29 cellular contexts compared by ENCODE assay signal in genomic region chr22:49439373-49439772, GRCh38.
"Had no signal": no experiment of that assay in that cellular context is flagged by ENCODE, and none has a peak within 500 bp of the region (broad histone marks: within the 10 kb centered on the region; RNA-seq: fewer than 3 reads in every experiment).

No MANE protein-coding gene starts in this region.

- H3K4me3 ChIP-seq: coronary artery, dorsolateral prefrontal cortex, gastroesophageal sphincter, hepatocyte, ovary, prostate gland, sigmoid colon, upper lobe of left lung, vagina had no signal

- ATAC-seq: activated CD4-positive, alpha-beta T cell treated with anti-CD3 and anti-CD28 coated beads for 36 hours; activated T-cell treated with anti-CD3 and anti-CD28 coated beads, Interleukin-2, amount 50 U/mL, for 72 hours; effector memory CD8-positive, alpha-beta T cell; gastroesophageal sphincter; left colon; naive thymus-derived CD8-positive, alpha-beta T cell; stimulated activated effector memory CD8-positive, alpha-beta T cell treated with anti-CD3 and anti-CD28 coated beads, Interleukin-12 subunit alpha, Interleukin-12 subunit beta, amount 100 ng/mL, for 72 hours had no signal

- H3K4me3 Mint-ChIP-seq: activated CD4-positive, alpha-beta T cell treated with anti-CD3 and anti-CD28 coated beads for 36 hours; activated T-cell treated with anti-CD3 and anti-CD28 coated beads, Interleukin-2, amount 50 U/mL, for 72 hours; effector memory CD8-positive, alpha-beta T cell; naive thymus-derived CD8-positive, alpha-beta T cell; stimulated activated effector memory CD8-positive, alpha-beta T cell treated with anti-CD3 and anti-CD28 coated beads, Interleukin-12 subunit alpha, Interleukin-12 subunit beta, amount 100 ng/mL, for 72 hours; stimulated activated naive CD8-positive, alpha-beta T cell treated with anti-CD3 and anti-CD28 coated beads, Interleukin-15, Interleukin-2, amounts not matched to agents 100 ng/mL and 50 ng/mL, for 24 hours; T-helper 2 cell treated with Interferon-gamma antibody and Interleukin-4, amounts not matched to agents 5 μg/mL and 100 μg/mL, for 36 hours had no signal

- H3K27ac ChIP-seq: brain microvascular endothelial cell, coronary artery, dorsolateral prefrontal cortex, gastroesophageal sphincter, hepatocyte, neutrophil, ovary, prostate gland, sigmoid colon, upper lobe of left lung, vagina had no signal

- H3K27ac Mint-ChIP-seq: activated CD4-positive, alpha-beta T cell treated with anti-CD3 and anti-CD28 coated beads for 36 hours; activated T-cell treated with anti-CD3 and anti-CD28 coated beads, Interleukin-2, amount 50 U/mL, for 72 hours; effector memory CD8-positive, alpha-beta T cell; naive thymus-derived CD8-positive, alpha-beta T cell; stimulated activated effector memory CD8-positive, alpha-beta T cell treated with anti-CD3 and anti-CD28 coated beads, Interleukin-12 subunit alpha, Interleukin-12 subunit beta, amount 100 ng/mL, for 72 hours; stimulated activated naive CD8-positive, alpha-beta T cell treated with anti-CD3 and anti-CD28 coated beads, Interleukin-15, Interleukin-2, amounts not matched to agents 100 ng/mL and 50 ng/mL, for 24 hours; T-helper 2 cell treated with Interferon-gamma antibody and Interleukin-4, amounts not matched to agents 5 μg/mL and 100 μg/mL, for 36 hours had no signal

- DNase-seq: activated CD4-positive, alpha-beta T cell treated with anti-CD3 and anti-CD28 coated beads for 36 hours; activated CD4-positive, CD25-positive, alpha-beta regulatory T cell; activated naive CD4-positive, alpha-beta T cell treated with anti-CD3 and anti-CD28 coated beads, Interleukin-2, amount 50 U/mL, for 16 hours; activated T-cell treated with anti-CD3 and anti-CD28 coated beads for 4 hours; activated T-cell treated with anti-CD3 and anti-CD28 coated beads, Interleukin-2, amount 50 U/mL, for 72 hours; amniotic stem cell; brain microvascular endothelial cell; effector memory CD8-positive, alpha-beta T cell; left colon; mammary epithelial cell; naive thymus-derived CD8-positive, alpha-beta T cell; ovary; retina; sigmoid colon; small intestine; stimulated activated CD4-positive, alpha-beta T cell treated with anti-CD3 and anti-CD28 coated beads, Interleukin-4, amount 100 ng/mL, for 24 hours; substantia nigra; T-helper 1 cell; upper lobe of left lung had no signal

- H2AFZ ChIP-seq: hepatocyte had no signal

- H3K9me3 ChIP-seq: neutrophil, ovary, prostate gland, sigmoid colon, vagina had no signal

- H3K4me1 ChIP-seq: gastroesophageal sphincter, prostate gland, sigmoid colon, upper lobe of left lung, vagina had no signal

- H3K4me2 ChIP-seq: hepatocyte had no signal

- H3K27me3 Mint-ChIP-seq: activated CD4-positive, alpha-beta T cell treated with anti-CD3 and anti-CD28 coated beads for 36 hours had no signal

- H3K27me3 ChIP-seq: brain microvascular endothelial cell, hepatocyte, neutrophil, ovary, upper lobe of left lung, vagina had no signal

- H3K4me1 Mint-ChIP-seq: activated CD4-positive, alpha-beta T cell treated with anti-CD3 and anti-CD28 coated beads for 36 hours; naive thymus-derived CD8-positive, alpha-beta T cell; stimulated activated effector memory CD8-positive, alpha-beta T cell treated with anti-CD3 and anti-CD28 coated beads, Interleukin-12 subunit alpha, Interleukin-12 subunit beta, amount 100 ng/mL, for 72 hours had no signal

- H3K79me2 ChIP-seq: hepatocyte had no signal

- H3K9me3 Mint-ChIP-seq: activated T-cell treated with anti-CD3 and anti-CD28 coated beads, Interleukin-2, amount 50 U/mL, for 72 hours; effector memory CD8-positive, alpha-beta T cell; stimulated activated naive CD8-positive, alpha-beta T cell treated with anti-CD3 and anti-CD28 coated beads, Interleukin-15, Interleukin-2, amounts not matched to agents 100 ng/mL and 50 ng/mL, for 24 hours; T-helper 2 cell treated with Interferon-gamma antibody and Interleukin-4, amounts not matched to agents 5 μg/mL and 100 μg/mL, for 36 hours had no signal

- H3K36me3 ChIP-seq: brain microvascular endothelial cell, gastroesophageal sphincter, neutrophil, ovary, prostate gland, sigmoid colon, upper lobe of left lung, vagina had no signal
